In genomic region chr20:29313481-29313880, GRCh38 we compare ENCODE assay signal across 28 cellular contexts.
"Had no signal": no experiment of that assay in that cellular context is flagged by ENCODE, and none has a peak within 500 bp of the region (broad histone marks: within the 10 kb centered on the region; RNA-seq: fewer than 3 reads in every experiment).

No MANE protein-coding gene starts in this region.

- ATAC-seq: left colon; mucosa of descending colon; naive thymus-derived CD4-positive, alpha-beta T cell; natural killer cell treated with Interleukin-12 subunit alpha and Interleukin-12 subunit beta and Interleukin-15 and Interleukin-18, amount 100 ng/mL, for 72 hours; right cardiac atrium; stimulated activated naive B cell treated with anti-CD40 and anti-IgM and Interleukin-4, amounts not matched to agents 10 μg/mL and 1 μg/mL and 100 μg/mL, for 72 hours; stimulated activated naive CD8-positive, alpha-beta T cell treated with anti-CD3 and anti-CD28 coated beads, Interleukin-15, Interleukin-2, amounts not matched to agents 100 U/mL and 50 U/mL, for 24 hours had no signal

- DNase-seq: hypothalamus; immature natural killer cell; kidney; left colon; left ventricle myocardium inferior; midbrain; mucosa of descending colon; naive thymus-derived CD4-positive, alpha-beta T cell; retina; right cardiac atrium; stimulated activated CD4-positive, alpha-beta T cell treated with anti-CD3 and anti-CD28 coated beads, Interleukin-12 subunit alpha, Interleukin-12 subunit beta, amount 100 ng/mL, for 4 hours; stimulated activated CD4-positive, alpha-beta T cell treated with anti-CD3 and anti-CD28 coated beads, Interleukin-15, amount 100 ng/mL, for 24 hours; stimulated activated CD4-positive, alpha-beta T cell treated with anti-CD3 and anti-CD28 coated beads, Interleukin-2, amount 100 ng/mL, for 24 hours; stimulated activated CD4-positive, alpha-beta T cell treated with anti-CD3 and anti-CD28 coated beads, Interleukin-4, amount 100 ng/mL, for 1 hour; stimulated activated naive B cell treated with anti-CD40 and anti-IgM and Interleukin-4, amounts not matched to agents 10 μg/mL and 1 μg/mL and 100 μg/mL, for 72 hours; stimulated activated naive CD8-positive, alpha-beta T cell treated with anti-CD3 and anti-CD28 coated beads, Interleukin-15, Interleukin-2, amounts not matched to agents 100 U/mL and 50 U/mL, for 24 hours; stomach; testis; thyroid gland; transverse colon; upper lobe of left lung had no signal

- H3K4me3 ChIP-seq: left ventricle myocardium inferior, lung, mucosa of descending colon, ovary, prostate gland, skin epidermis, stomach, testis, thyroid gland, transverse colon, upper lobe of left lung, vagina had no signal

- H3K36me3 Mint-ChIP-seq: memory B cell; stimulated activated naive B cell treated with anti-CD40 and anti-IgM and Interleukin-4, amounts not matched to agents 10 μg/mL and 1 μg/mL and 100 μg/mL, for 72 hours had no signal

- H3K36me3 ChIP-seq: left ventricle myocardium inferior, ovary, prostate gland, stomach, thyroid gland, transverse colon, upper lobe of left lung, vagina had no signal

- H3K9me3 ChIP-seq: prostate gland, testis, thyroid gland, transverse colon, vagina had no signal

- H3K27me3 ChIP-seq: ovary, testis, thyroid gland, transverse colon, upper lobe of left lung, vagina had no signal

- H3K27ac ChIP-seq: left ventricle myocardium inferior, ovary, prostate gland, skin epidermis, stomach, testis, thyroid gland, transverse colon, upper lobe of left lung, vagina had no signal

- H3K4me1 Mint-ChIP-seq: immature natural killer cell; stimulated activated naive B cell treated with anti-CD40 and anti-IgM and Interleukin-4, amounts not matched to agents 10 μg/mL and 1 μg/mL and 100 μg/mL, for 72 hours had no signal

- H3K27me3 Mint-ChIP-seq: natural killer cell treated with Interleukin-12 subunit alpha and Interleukin-12 subunit beta and Interleukin-15 and Interleukin-18, amount 100 ng/mL, for 72 hours had no signal

- H3K4me1 ChIP-seq: left ventricle myocardium inferior, prostate gland, stomach, testis, thyroid gland, transverse colon, upper lobe of left lung, vagina had no signal

- H3K27ac Mint-ChIP-seq: immature natural killer cell; memory B cell; naive thymus-derived CD4-positive, alpha-beta T cell; natural killer cell treated with Interleukin-12 subunit alpha and Interleukin-12 subunit beta and Interleukin-15 and Interleukin-18, amount 100 ng/mL, for 72 hours; stimulated activated naive B cell treated with anti-CD40 and anti-IgM and Interleukin-4, amounts not matched to agents 10 μg/mL and 1 μg/mL and 100 μg/mL, for 72 hours had no signal

- H3K4me3 Mint-ChIP-seq: memory B cell; natural killer cell treated with Interleukin-12 subunit alpha and Interleukin-12 subunit beta and Interleukin-15 and Interleukin-18, amount 100 ng/mL, for 72 hours; stimulated activated naive B cell treated with anti-CD40 and anti-IgM and Interleukin-4, amounts not matched to agents 10 μg/mL and 1 μg/mL and 100 μg/mL, for 72 hours had no signal
